In genomic region chr3:78846688-78847087, GRCh38 we compare ENCODE assay signal across 14 cellular contexts.
DNase-seq lines count a peak whose midpoint lies in the region; ATAC-seq, FAIRE-seq and TF ChIP-seq lines count a peak whose summit lies in the region.
"Had no signal": no experiment of that assay in that cellular context is flagged by ENCODE, and none has a peak within 500 bp of the region (broad histone marks: within the 10 kb centered on the region; RNA-seq: fewer than 3 reads in every experiment).

No MANE protein-coding gene starts in this region.

- no peak overlapping the region for H3K4me3 Mint-ChIP-seq in WTC11
- H3K4me3 Mint-ChIP-seq: naive thymus-derived CD4-positive, alpha-beta T cell; stimulated activated effector memory CD8-positive, alpha-beta T cell treated with anti-CD3 and anti-CD28 coated beads, Interleukin-12 subunit alpha, Interleukin-12 subunit beta, amount 100 ng/mL, for 72 hours had no signal

- TF ChIP-seq EP300 in HepG2 (IDR thresholded peaks at IDR 0.05; ENCODE audit: low read depth in 2 of 2, low read length in 2 of 2) (no peak; a peak in 1 of 4 replicates), HepG2 (CRISPR knock-in tag; IDR thresholded peaks at IDR 0.05; ENCODE audit: borderline replicate concordance) (no peak)

- H3K36me3 ChIP-seq in HepG2 (replicated peaks in 1 of 2; ENCODE audit: control insufficient read depth in 1 of 2, insufficient read depth in 2 of 2, low read length in 2 of 2) (no peaks in the 10 kb centered on the region), right lobe of liver (no peaks in the 10 kb centered on the region), WERI-Rb-1 (no peaks in the 10 kb centered on the region)

- ATAC-seq in HepG2 (no peak), right lobe of liver (no peak), HG03097 (IDR thresholded peaks at IDR 0.05; ENCODE audit: low FRiP score, unreplicated experiment) (no peak), WTC11 (no peak), GM19328 (IDR thresholded peaks at IDR 0.05; ENCODE audit: unreplicated experiment) (no peak)
- ATAC-seq: naive thymus-derived CD4-positive, alpha-beta T cell; stimulated activated effector memory CD8-positive, alpha-beta T cell treated with anti-CD3 and anti-CD28 coated beads, Interleukin-12 subunit alpha, Interleukin-12 subunit beta, amount 100 ng/mL, for 72 hours had no signal

- no peak overlapping the region for H3K4me2 ChIP-seq in HepG2 (ENCODE audit: low read depth, low read length)

- H3K27me3 Mint-ChIP-seq in WTC11 (ENCODE audit: low read depth): no peaks in the 10 kb centered on the region
- H3K27me3 Mint-ChIP-seq: naive thymus-derived CD4-positive, alpha-beta T cell had no signal

- H3K27me3 ChIP-seq in HepG2 (ENCODE audit: control insufficient read depth in 1 of 2, insufficient read depth in 2 of 2, low read length in 2 of 2): no peaks in the 10 kb centered on the region
- no peaks in the 10 kb centered on the region for H3K27me3 ChIP-seq in right lobe of liver
- H3K27me3 ChIP-seq in WERI-Rb-1 (ENCODE audit: insufficient read depth, low read depth, severe bottlenecking): no peaks in the 10 kb centered on the region

- H3K4me1 ChIP-seq in HepG2 (ENCODE audit: insufficient read depth, low read length) (peaks cover 85% of the 10 kb centered on the region), right lobe of liver (peaks cover 0 to 44% (median 8%) of the 10 kb centered on the region in 4 donors)

- no peak for TF ChIP-seq RAD21 in HepG2 (CRISPR knock-in tag; IDR thresholded peaks at IDR 0.05)

- H3K36me3 Mint-ChIP-seq in WTC11: no peaks in the 10 kb centered on the region
- H3K36me3 Mint-ChIP-seq: naive thymus-derived CD4-positive, alpha-beta T cell; stimulated activated effector memory CD8-positive, alpha-beta T cell treated with anti-CD3 and anti-CD28 coated beads, Interleukin-12 subunit alpha, Interleukin-12 subunit beta, amount 100 ng/mL, for 72 hours had no signal

- BruUV-seq in HepG2 (replicated peaks; lab: Mats Ljungman, UMichigan): no TSS peak

- CTCF ChIA-PET in HepG2 (lab: Yijun Ruan, JAX; ENCODE audit: low intra/inter-chr PET ratio, low total read pairs) (no interaction called here), WTC11 (lab: Charles Lee) (no interaction called here)

- H3K9me3 ChIP-seq in HepG2 (ENCODE audit: low read length) (no peaks in the 10 kb centered on the region), right lobe of liver (no peaks in the 10 kb centered on the region), WERI-Rb-1 (ENCODE audit: severe bottlenecking) (no peaks in the 10 kb centered on the region)

- H3K9ac ChIP-seq in HepG2 (ENCODE audit: insufficient read depth, low read depth, low read length): peak overlapping the region; percentile 31; the same call in 1 of the 2 replicates

- intact Hi-C loops in HepG2 (cut with micrococcal nuclease; ENCODE audit: unreplicated experiment) (loop anchor here (5.0 kb wide), 3 partner anchors 94 to 141 kb away; no protein-coding TSS in a partner anchor), right lobe of liver (cut with DNase I) (no loop called here)

- DNase-seq in HepG2 (ENCODE audit: low spot score) (no peak), right lobe of liver (no peak), WERI-Rb-1 (peak; percentile 10), foreskin fibroblast (peak; percentile 67 to 83), urothelium cell line (ENCODE audit: low spot score) (peak; percentile 4), WTC11 (ENCODE audit: low spot score) (no peak)
- DNase-seq: DND-41; naive thymus-derived CD4-positive, alpha-beta T cell; stimulated activated CD4-positive, alpha-beta T cell treated with anti-CD3 and anti-CD28 coated beads, Interleukin-4, amount 100 ng/mL, for 24 hours; SW 1271 had no signal

- peaks cover 57% of the 10 kb centered on the region for H3K79me2 ChIP-seq in HepG2 (ENCODE audit: insufficient read depth, low read length)

- WGBS in HepG2 (ENCODE audit: low lambda C conversion rate): 89% methylated on average over 3 of the region's 3 CpGs
- 48% methylated on average over 3 of the region's 3 CpGs for WGBS in right lobe of liver (ENCODE audit: insufficient coverage, low coverage, low lambda C conversion rate, missing lambda C conversion rate)

- no peak for TF ChIP-seq POLR2A in HepG2 (IDR thresholded peaks at IDR 0.05; ENCODE audit: insufficient read depth in 1 of 2, low read depth in 2 of 2, low read length in 2 of 2)
- TF ChIP-seq POLR2A in right lobe of liver (IDR thresholded peaks at IDR 0.05): no peak

- in situ Hi-C loops in HepG2 (cut with HindIII; ENCODE audit: extremely low pct_ligation_motif_present, low pct_unique_long_range_greater_than_20kb): no loop called here

- H3K9me3 Mint-ChIP-seq in WTC11: no peaks in the 10 kb centered on the region

- POLR2A ChIA-PET in HepG2 (lab: Yijun Ruan, JAX): no interaction called here
- POLR2A ChIA-PET in WTC11 (lab: Charles Lee): no interaction called here

- H3K27ac Mint-ChIP-seq in WTC11: no peak overlapping the region
- H3K27ac Mint-ChIP-seq: stimulated activated effector memory CD8-positive, alpha-beta T cell treated with anti-CD3 and anti-CD28 coated beads, Interleukin-12 subunit alpha, Interleukin-12 subunit beta, amount 100 ng/mL, for 72 hours had no signal

- TF ChIP-seq CTCF in HepG2 (CRISPR knock-in tag; IDR thresholded peaks at IDR 0.05) (no peak), right lobe of liver (IDR thresholded peaks at IDR 0.05) (no peak), WERI-Rb-1 (IDR thresholded peaks at IDR 0.05; ENCODE audit: low read depth, low read length) (no peak), foreskin fibroblast (IDR thresholded peaks at IDR 0.05; ENCODE audit: low read depth, low read length) (no peak), WTC11 (IDR thresholded peaks at IDR 0.05) (no peak)

- H4K20me1 ChIP-seq in HepG2 (ENCODE audit: insufficient read depth, low read length): no peaks in the 10 kb centered on the region

- H3K4me3 ChIP-seq in HepG2 (replicated peaks in 1 of 3; ENCODE audit: insufficient read depth in 1 of 3, low read depth in 2 of 3, low read length in 3 of 3): no peak overlapping the region
- H3K4me3 ChIP-seq in right lobe of liver: no peak overlapping the region
- no peak overlapping the region for H3K4me3 ChIP-seq in WERI-Rb-1 (ENCODE audit: low read depth, low read length)
- no peak overlapping the region for H3K4me3 ChIP-seq in foreskin fibroblast (ENCODE audit: low read depth in 1 of 2, low read length in 2 of 2)

- FAIRE-seq in HepG2 (lab: Jason Lieb, UNC): no peak
- FAIRE-seq in urothelium cell line (lab: Jason Lieb, UNC): no peak
- FAIRE-seq: GM12892 had no signal

- H3K27ac ChIP-seq in HepG2 (ENCODE audit: extremely low read length, insufficient read depth, low read length) (peak overlapping the region; percentile 90), right lobe of liver (no peak overlapping the region), WERI-Rb-1 (no peak overlapping the region)

- H3K4me1 Mint-ChIP-seq in WTC11: peaks cover 13% of the 10 kb centered on the region
- H3K4me1 Mint-ChIP-seq: naive thymus-derived CD4-positive, alpha-beta T cell; stimulated activated effector memory CD8-positive, alpha-beta T cell treated with anti-CD3 and anti-CD28 coated beads, Interleukin-12 subunit alpha, Interleukin-12 subunit beta, amount 100 ng/mL, for 72 hours had no signal

- no peak overlapping the region for H2AFZ ChIP-seq in HepG2 (ENCODE audit: low read length)

TF ChIP-seq in HepG2, 621 proteins besides CTCF, POLR2A, EP300 and RAD21 (continues in another document):
- TF ChIP-seq MEIS1 (CRISPR knock-in tag; IDR thresholded peaks at IDR 0.05; ENCODE audit: borderline replicate concordance): no peak
- TF ChIP-seq HNF1B (CRISPR knock-in tag; IDR thresholded peaks at IDR 0.05): no peak

TF ChIP-seq in WTC11, 78 proteins besides CTCF, POLR2A, EP300 and RAD21:
- TF ChIP-seq ZNF263 (CRISPR knock-in tag; IDR thresholded peaks at IDR 0.05; ENCODE audit: low read depth): no peak
- TF ChIP-seq MXD4 (CRISPR knock-in tag; IDR thresholded peaks at IDR 0.05; ENCODE audit: borderline replicate concordance): no peak
- no peak for TF ChIP-seq NR1H2 (CRISPR knock-in tag; IDR thresholded peaks at IDR 0.05)
- TF ChIP-seq NR3C1 (CRISPR knock-in tag; conservative IDR thresholded peaks at IDR 0.05; ENCODE audit: low read depth): no peak
TF ChIP-seq in WTC11: peak in this region for 0.

Comparison
In these comparisons a context has a peak if more than half of its experiments do, and no peak if none do; other contexts are left out.
1. DNase-seq: peak in WERI-Rb-1 (single experiment), foreskin fibroblast (2 of 2) and urothelium cell line (single experiment); none in HepG2 (single experiment), right lobe of liver (0 of 3) and WTC11 (single experiment).